ENCODE assay signal across 17 cellular contexts in the genomic region with DNA sequence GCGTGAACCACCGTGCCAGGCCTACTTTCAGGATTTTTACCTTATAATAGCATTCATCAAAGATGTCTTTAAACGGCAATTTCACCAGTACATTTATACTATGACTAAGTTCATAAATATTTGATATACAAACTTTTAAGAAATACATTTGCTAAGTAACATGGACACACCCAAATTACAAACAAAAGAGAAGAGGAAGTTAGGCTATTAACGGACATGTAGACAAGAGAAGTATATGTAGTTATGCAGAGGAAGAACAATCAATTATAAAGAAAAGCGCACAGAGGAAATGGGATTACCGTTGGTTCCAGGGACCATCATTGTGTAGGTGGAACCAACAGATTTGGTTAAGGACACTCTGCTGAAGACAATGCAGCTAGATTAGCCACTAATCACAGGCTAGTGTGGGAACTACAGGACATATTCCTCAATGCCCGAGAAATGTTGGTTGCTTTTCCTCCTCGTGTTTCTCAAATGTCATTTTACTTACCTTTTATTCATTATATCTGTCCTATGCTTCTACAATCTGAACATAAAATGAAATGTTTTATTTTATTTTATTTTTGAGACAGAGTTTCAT. TPM values are rescaled to one million over a fixed set of nuclear protein-coding genes. Genes with fewer than 3 reads are reported as not detected.
DNase-seq lines count a peak whose midpoint lies in the region; ATAC-seq and TF ChIP-seq lines count a peak whose summit lies in the region.
"Had no signal": no experiment of that assay in that cellular context is flagged by ENCODE, and none has a peak within 500 bp of the region (broad histone marks: within the 10 kb centered on the region; RNA-seq: fewer than 3 reads in every experiment).

No MANE protein-coding gene starts in this region.

- H3K79me2 ChIP-seq in PC-9 (ENCODE audit: low read depth) = no peaks in the 10 kb centered on the region

- peak overlapping the region; percentile 20 for H3K9ac ChIP-seq in skeletal muscle satellite cell (ENCODE audit: low read depth, low read length)

- no peak for TF ChIP-seq CTCF in PC-9 (conservative IDR thresholded peaks at IDR 0.05)
- peak; percentile 10 for TF ChIP-seq CTCF in epithelial cell of esophagus (IDR thresholded peaks at IDR 0.05; ENCODE audit: insufficient read depth, low read depth, low read length, missing control alignments)

- CTCF ChIA-PET in PC-9 (lab: Charles Lee) = interaction anchor here (1.3 kb wide), 1 partner anchor 165 kb away, joined by 4 read pairs; a partner anchor contains a TSS

- H3K9me2 ChIP-seq in PC-9 (ENCODE audit: insufficient read depth) = no peaks in the 10 kb centered on the region

- H3K4me2 ChIP-seq in PC-9 = peak overlapping the region; percentile 36
- H3K4me2 ChIP-seq in skeletal muscle satellite cell (ENCODE audit: low read length) = peak overlapping the region; percentile 1

- H3K9me3 ChIP-seq in PC-9 (ENCODE audit: insufficient read depth, low read depth) = no peaks in the 10 kb centered on the region; the same call in 1 of the 2 replicates
- H3K9me3 ChIP-seq in skeletal muscle satellite cell (replicated peaks; ENCODE audit: low read length) = no peaks in the 10 kb centered on the region

- H3F3A ChIP-seq in PC-9 (ENCODE audit: insufficient read depth, low read depth) = peaks cover 45% of the 10 kb centered on the region

- H3K4me3 ChIP-seq in PC-9 (no peak overlapping the region), epithelial cell of esophagus (ENCODE audit: low read length) (no peak overlapping the region), skeletal muscle satellite cell (ENCODE audit: low read length) (no peak overlapping the region)

- POLR2A ChIA-PET in PC-9 (lab: Charles Lee; ENCODE audit: unreplicated experiment) = interaction anchor here (0.6 kb wide), 1 partner anchor 1188 kb away, joined by 3 read pairs; no protein-coding TSS in a partner anchor

- H3K27me3 ChIP-seq in PC-9 (ENCODE audit: insufficient read depth, low read depth) = no peaks in the 10 kb centered on the region
- H3K27me3 ChIP-seq in skeletal muscle satellite cell (ENCODE audit: control insufficient read depth, insufficient read depth, low read length) = no peaks in the 10 kb centered on the region

- H3K36me3 ChIP-seq in PC-9 (ENCODE audit: low read depth) (no peaks in the 10 kb centered on the region), skeletal muscle satellite cell (ENCODE audit: insufficient read depth, low read length) (no peaks in the 10 kb centered on the region)

- H2AFZ ChIP-seq in PC-9 = no peak overlapping the region; the same call in 1 of the 2 replicates

- H3K27ac ChIP-seq in PC-9 = peak overlapping the region; percentile 45

- intact Hi-C loops in PC-9 (cut with micrococcal nuclease; ENCODE audit: unreplicated experiment) = loop anchor here (2.0 kb wide), 1 partner anchor 22 kb away; no protein-coding TSS in a partner anchor

- peaks cover 45% of the 10 kb centered on the region for H3K4me1 ChIP-seq in PC-9 (replicated peaks; ENCODE audit: insufficient read depth)
- H3K4me1 ChIP-seq in skeletal muscle satellite cell (ENCODE audit: control insufficient read depth, insufficient read depth, low read length) = peaks cover 50% of the 10 kb centered on the region

- no peaks in the 10 kb centered on the region for H4K20me1 ChIP-seq in PC-9 (ENCODE audit: insufficient read depth)

- DNase-seq in NCI-H82 (lab: John Stamatoyannopoulos, UW) (peak; percentile 33), NCI-H82 treated with DMSO at 0.1 percent for 48 hours (lab: John Stamatoyannopoulos, UW; ENCODE audit: unreplicated experiment) (no peak), PC-9 (peak in 1 of 2 experiments; percentile 94), epithelial cell of esophagus (ENCODE audit: low read depth) (peak; percentile 72), hippocampal formation (lab: John Stamatoyannopoulos, UW) (no peak)
- no peak for DNase-seq in stimulated activated naive CD4-positive, alpha-beta T cell treated with Interleukin-2 at 50 U/mL for 16 hours (lab: John Stamatoyannopoulos, UW)
- DNase-seq: activated CD4-positive, alpha-beta T cell treated with anti-CD3 and anti-CD28 coated beads, Interleukin-2, amount 10 ng/mL, durations not matched to agents 7 days and 5 days; activated naive CD8-positive, alpha-beta T cell treated with anti-CD3 and anti-CD28 coated beads for 36 hours; activated T-cell treated with anti-CD3 and anti-CD28 coated beads, Interleukin-2, amount 50 U/mL, for 1 hour; CD8-positive, alpha-beta T cell; central memory CD4-positive, alpha-beta T cell; HFFc6; NCI-H1930; NCI-H526; T1000 had no signal

- ATAC-seq in GM21423 (IDR thresholded peaks at IDR 0.05; ENCODE audit: unreplicated experiment) = no peak
- ATAC-seq: CD8-positive, alpha-beta T cell had no signal

- no TSS peak for BruUV-seq in PC-9 (replicated peaks; lab: Mats Ljungman, UMichigan)

RNA-seq across cellular contexts. Expression of a gene that starts 24.0 kb away (rescaled TPM):
- total RNA-seq in PC-9 (2021) = 88.1 and 88.7 TPM in 2 replicates
- total RNA-seq in skeletal muscle satellite cell (2012; rRNA removed) = 0.44 TPM in 1 of 2 replicates, not detected in the other
- total RNA-seq: activated CD4-positive, alpha-beta T cell treated with anti-CD3 and anti-CD28 coated beads, Interleukin-2, amount 10 ng/mL, durations not matched to agents 7 days and 5 days; CD8-positive, alpha-beta T cell had no signal

Comparison
In these comparisons a context has a peak if more than half of its experiments do, and no peak if none do; other contexts are left out.
1. DNase-seq: peak in NCI-H82 (single experiment) and epithelial cell of esophagus (single experiment); none in NCI-H82 treated with DMSO at 0.1 percent for 48 hours (single experiment), hippocampal formation (0 of 2) and stimulated activated naive CD4-positive, alpha-beta T cell treated with Interleukin-2 at 50 U/mL for 16 hours (single experiment).